In genomic region chr10:127441350-127442219, GRCh38 we compare ENCODE assay signal across 14 cellular contexts.
A peak's percentile ranks its signal among the peaks of the same experiment; 100 is the strongest.
DNase-seq lines count a peak whose midpoint lies in the region; ATAC-seq, FAIRE-seq and TF ChIP-seq lines count a peak whose summit lies in the region.
"Had no signal": no experiment of that assay in that cellular context is flagged by ENCODE, and none has a peak within 500 bp of the region (broad histone marks: within the 10 kb centered on the region; RNA-seq: fewer than 3 reads in every experiment).

No MANE protein-coding gene starts in this region.

- H3K9ac ChIP-seq in HUES48 (ENCODE audit: low read depth, low read length) (0 out of 2 replicates have a peak overlapping the region, but pooled peaks have one; percentile 23), duodenal mucosa (ENCODE audit: low read depth in 1 of 2, low read length in 2 of 2) (no peak overlapping the region), kidney (ENCODE audit: low read length in 2 of 2) (peak overlapping the region; percentile 33 to 72)

- 74 to 87% methylated on average over 16 of the region's 16 CpGs for WGBS in sigmoid colon, 2 donors

- intact Hi-C loops in kidney (cut with DNase I), result no loop called here
- intact Hi-C loops in sigmoid colon (cut with DNase I), result no loop called here

- no peaks in the 10 kb centered on the region for H3K27me3 ChIP-seq in HUES48 (ENCODE audit: control insufficient read depth, insufficient read depth, low read length)
- H3K27me3 ChIP-seq in duodenal mucosa (ENCODE audit: control insufficient read depth in 1 of 2, insufficient read depth in 2 of 2, low read length in 2 of 2), result no peaks in the 10 kb centered on the region
- H3K27me3 ChIP-seq in sigmoid colon, result no peaks in the 10 kb centered on the region

- H3K9me3 ChIP-seq in HUES48 (ENCODE audit: control insufficient read depth, insufficient read depth, low read length), result peaks cover 18% of the 10 kb centered on the region
- H3K9me3 ChIP-seq in duodenal mucosa (ENCODE audit: control insufficient read depth in 1 of 2, low read length in 2 of 2), result no peaks in the 10 kb centered on the region
- no peaks in the 10 kb centered on the region for H3K9me3 ChIP-seq in kidney (ENCODE audit: control insufficient read depth in 1 of 2, low read length in 2 of 2)
- H3K9me3 ChIP-seq in sigmoid colon, result no peaks in the 10 kb centered on the region
- H3K9me3 ChIP-seq: psoas muscle had no signal

- TF ChIP-seq CTCF in kidney (IDR thresholded peaks at IDR 0.05; ENCODE audit: borderline replicate concordance, extremely low read depth, insufficient read depth), result no peak
- TF ChIP-seq CTCF in sigmoid colon (IDR thresholded peaks at IDR 0.05), result no peak

- FAIRE-seq in kidney (lab: Jason Lieb, UNC), result no peak
- FAIRE-seq: GM18507 had no signal

- DNase-seq in kidney (peak; percentile 93), sigmoid colon (peak; percentile 47), A172 (ENCODE audit: low spot score) (no peak), SK-N-DZ (ENCODE audit: low spot score) (no peak)
- DNase-seq: amniotic stem cell; NCI-H187; stimulated activated CD4-positive, alpha-beta T cell treated with anti-CD3 and anti-CD28 coated beads, Interleukin-15, amount 100 ng/mL, for 24 hours; WERI-Rb-1 had no signal

- H3K27ac ChIP-seq in HUES48 (ENCODE audit: low read depth, low read length), result peak overlapping the region; percentile 86
- H3K27ac ChIP-seq in duodenal mucosa (ENCODE audit: low read depth, low read length), result peak overlapping the region; percentile 27
- peak overlapping the region; percentile 86 to 96 for H3K27ac ChIP-seq in kidney (ENCODE audit: low read depth in 2 of 2, low read length in 2 of 2)
- no peak overlapping the region for H3K27ac ChIP-seq in sigmoid colon
- H3K27ac ChIP-seq: psoas muscle, WERI-Rb-1 had no signal

- ATAC-seq in GM18868 (IDR thresholded peaks at IDR 0.05; ENCODE audit: unreplicated experiment) (no peak), HG02840 (IDR thresholded peaks at IDR 0.05; ENCODE audit: low FRiP score, unreplicated experiment) (no peak)
- ATAC-seq: psoas muscle had no signal

- no peak for TF ChIP-seq EP300 in sigmoid colon (IDR thresholded peaks at IDR 0.05)

- H3K4me1 ChIP-seq in HUES48 (ENCODE audit: control insufficient read depth, insufficient read depth, low read length), result peaks cover 16% of the 10 kb centered on the region
- no peaks in the 10 kb centered on the region for H3K4me1 ChIP-seq in duodenal mucosa (ENCODE audit: control insufficient read depth in 1 of 2, insufficient read depth in 2 of 2, low read length in 2 of 2)
- peaks cover 14 to 28% of the 10 kb centered on the region in 2 donors for H3K4me1 ChIP-seq in kidney (ENCODE audit: control insufficient read depth in 1 of 2, insufficient read depth in 1 of 2, low read depth in 1 of 2, low read length in 2 of 2)
- no peaks in the 10 kb centered on the region for H3K4me1 ChIP-seq in sigmoid colon
- H3K4me1 ChIP-seq: psoas muscle had no signal

- no peak for TF ChIP-seq POLR2A in sigmoid colon (IDR thresholded peaks at IDR 0.05)

- H3K4me3 ChIP-seq in HUES48 (ENCODE audit: low read depth, low read length) (peak overlapping the region; percentile 25; the same call in 1 of the 2 replicates), duodenal mucosa (ENCODE audit: low read depth in 1 of 2, low read length in 2 of 2) (no peak overlapping the region), kidney (ENCODE audit: low read length in 2 of 2) (peak overlapping the region; percentile 21 to 63), sigmoid colon (no peak overlapping the region)
- H3K4me3 ChIP-seq: psoas muscle had no signal

- H3K36me3 ChIP-seq in HUES48 (ENCODE audit: control insufficient read depth, insufficient read depth, low read length) (peaks cover 30% of the 10 kb centered on the region), duodenal mucosa (ENCODE audit: control insufficient read depth in 1 of 2, insufficient read depth in 2 of 2, low read length in 2 of 2) (peaks cover 0 to 31% of the 10 kb centered on the region in 2 donors), kidney (ENCODE audit: control insufficient read depth in 1 of 2, insufficient read depth in 2 of 2, low read length in 2 of 2) (peaks cover 16 to 40% of the 10 kb centered on the region in 2 donors), sigmoid colon (peaks cover 0 to 68% (median 20%) of the 10 kb centered on the region in 4 donors)

Comparison
In these comparisons a context has a peak if more than half of its experiments do, and no peak if none do; other contexts are left out.
1. H3K27ac ChIP-seq: peak in HUES48 (single experiment), duodenal mucosa (single experiment) and kidney (2 of 2); none in sigmoid colon (0 of 4).
2. H3K4me3 ChIP-seq: peak in HUES48 (single experiment) and kidney (2 of 2); none in duodenal mucosa (0 of 2) and sigmoid colon (0 of 4).
3. H3K9ac ChIP-seq: peak in HUES48 (single experiment) and kidney (2 of 2); none in duodenal mucosa (0 of 2).
4. DNase-seq: peak in kidney (single experiment) and sigmoid colon (single experiment); none in A172 (single experiment) and SK-N-DZ (single experiment).